10 cellular contexts compared by ENCODE assay signal in genomic region chr1:72435025-72435424, GRCh38.
DNase-seq lines count a peak whose midpoint lies in the region; ATAC-seq lines count a peak whose summit lies in the region.
"Had no signal": no experiment of that assay in that cellular context is flagged by ENCODE, and none has a peak within 500 bp of the region (broad histone marks: within the 10 kb centered on the region; RNA-seq: fewer than 3 reads in every experiment).

No MANE protein-coding gene starts in this region.

- H3K36me3 Mint-ChIP-seq in T-cell: no peaks in the 10 kb centered on the region
- H3K36me3 Mint-ChIP-seq in activated naive CD4-positive, alpha-beta T cell treated with anti-CD3 and anti-CD28 coated beads, Interleukin-2, amount 10 ng/mL, durations not matched to agents 7 days and 5 days: no peaks in the 10 kb centered on the region

- POLR2A ChIA-PET in T-cell (lab: Charles Lee): no interaction called here

- DNase-seq in Caki2 (ENCODE audit: low read depth) (peak; percentile 19), dedifferentiated amniotic fluid mesenchymal stem cell (ENCODE audit: extremely low spot score) (peak; percentile 24), putamen (ENCODE audit: low spot score) (no peak), T-cell (no peak), KBM-7 (no peak)
- no peak for DNase-seq in activated naive CD4-positive, alpha-beta T cell treated with anti-CD3 and anti-CD28 coated beads, Interleukin-2, amount 10 ng/mL, durations not matched to agents 7 days and 5 days
- DNase-seq: substantia nigra had no signal

- H3K27me3 Mint-ChIP-seq in T-cell: no peaks in the 10 kb centered on the region
- no peaks in the 10 kb centered on the region for H3K27me3 Mint-ChIP-seq in activated naive CD4-positive, alpha-beta T cell treated with anti-CD3 and anti-CD28 coated beads, Interleukin-2, amount 10 ng/mL, durations not matched to agents 7 days and 5 days

- no peaks in the 10 kb centered on the region for H3K4me1 Mint-ChIP-seq in T-cell
- H3K4me1 Mint-ChIP-seq in activated naive CD4-positive, alpha-beta T cell treated with anti-CD3 and anti-CD28 coated beads, Interleukin-2, amount 10 ng/mL, durations not matched to agents 7 days and 5 days: no peaks in the 10 kb centered on the region

- in situ Hi-C loops in Caki2 (cut with HindIII; ENCODE audit: low pct_unique_long_range_greater_than_20kb, low sequenced_read_pairs): no loop called here
- in situ Hi-C loops in KBM-7 (cut with MboI; ENCODE audit: low pct_unique_long_range_greater_than_20kb, low sequenced_read_pairs): no loop called here

- CTCF ChIA-PET in T-cell (lab: Charles Lee): no interaction called here
- CTCF ChIA-PET in activated naive CD4-positive, alpha-beta T cell treated with anti-CD3 and anti-CD28 coated beads, Interleukin-2, amount 10 ng/mL, durations not matched to agents 7 days and 5 days (lab: Charles Lee): no interaction called here

- ATAC-seq in GM21737 (IDR thresholded peaks at IDR 0.05; ENCODE audit: unreplicated experiment) (peak; percentile 55), HG03469 (IDR thresholded peaks at IDR 0.05; ENCODE audit: unreplicated experiment) (peak; percentile 39), T-cell (replicated peaks in 1 of 4) (no peak)

- no peak overlapping the region for H3K4me3 Mint-ChIP-seq in T-cell
- H3K4me3 Mint-ChIP-seq in activated naive CD4-positive, alpha-beta T cell treated with anti-CD3 and anti-CD28 coated beads, Interleukin-2, amount 10 ng/mL, durations not matched to agents 7 days and 5 days: no peak overlapping the region
- H3K4me3 Mint-ChIP-seq: activated T-helper 1 cell treated with anti-CD3 and anti-CD28 coated beads, Interleukin-12 subunit alpha, Interleukin-12 subunit beta, Interleukin-2, Interleukin-4 antibody, amounts not matched to agents 30 ng/mL and 10 ng/mL and 1 ng/mL, durations not matched to agents 14 hours and 24 hours and 36 hours had no signal

- peaks cover 2 to 20% (median 3%) of the 10 kb centered on the region in 3 donors for H3K9me3 Mint-ChIP-seq in T-cell
- peaks cover 1% of the 10 kb centered on the region for H3K9me3 Mint-ChIP-seq in activated naive CD4-positive, alpha-beta T cell treated with anti-CD3 and anti-CD28 coated beads, Interleukin-2, amount 10 ng/mL, durations not matched to agents 7 days and 5 days
- H3K9me3 Mint-ChIP-seq: activated T-helper 1 cell treated with anti-CD3 and anti-CD28 coated beads, Interleukin-12 subunit alpha, Interleukin-12 subunit beta, Interleukin-2, Interleukin-4 antibody, amounts not matched to agents 30 ng/mL and 10 ng/mL and 1 ng/mL, durations not matched to agents 14 hours and 24 hours and 36 hours had no signal

- H3K27ac Mint-ChIP-seq in T-cell: no peak overlapping the region
- H3K27ac Mint-ChIP-seq in activated naive CD4-positive, alpha-beta T cell treated with anti-CD3 and anti-CD28 coated beads, Interleukin-2, amount 10 ng/mL, durations not matched to agents 7 days and 5 days: no peak overlapping the region
- H3K27ac Mint-ChIP-seq: activated T-helper 1 cell treated with anti-CD3 and anti-CD28 coated beads, Interleukin-12 subunit alpha, Interleukin-12 subunit beta, Interleukin-2, Interleukin-4 antibody, amounts not matched to agents 30 ng/mL and 10 ng/mL and 1 ng/mL, durations not matched to agents 14 hours and 24 hours and 36 hours had no signal

Comparison
In these comparisons a context has a peak if more than half of its experiments do, and no peak if none do; other contexts are left out.
1. DNase-seq: peak in Caki2 (single experiment) and dedifferentiated amniotic fluid mesenchymal stem cell (single experiment); none in putamen (single experiment), T-cell (0 of 34), activated naive CD4-positive, alpha-beta T cell treated with anti-CD3 and anti-CD28 coated beads, Interleukin-2, amount 10 ng/mL, durations not matched to agents 7 days and 5 days (single experiment) and KBM-7 (single experiment).
2. ATAC-seq: peak in GM21737 (single experiment) and HG03469 (single experiment); none in T-cell (0 of 4).